Comparison of ENCODE assay signal across 29 cellular contexts in genomic region chrX:153635388-153635787, GRCh38. TPM values are rescaled to one million over a fixed set of nuclear protein-coding genes. Genes with fewer than 3 reads are reported as not detected.
"Had no signal": no experiment of that assay in that cellular context is flagged by ENCODE, and none has a peak within 500 bp of the region (broad histone marks: within the 10 kb centered on the region; RNA-seq: fewer than 3 reads in every experiment).

No MANE protein-coding gene starts in this region.

- ATAC-seq: activated CD8-positive, alpha-beta T cell treated with anti-CD3 and anti-CD28 coated beads, Interleukin-2, amount 10 ng/mL, durations not matched to agents 7 days and 5 days; activated T-cell treated with anti-CD3 and anti-CD28 coated beads, Interleukin-2, amount 50 U/mL, for 4 hours; activated T-helper 17 cell treated with anti-CD3 and anti-CD28 coated beads, Interleukin-2, amount 50 U/mL, for 72 hours; Panc1; Right ventricle myocardium inferior; T-helper 17 cell had no signal

- H3K36me3 ChIP-seq: SJCRH30 had no signal

- H3K9me3 Mint-ChIP-seq: activated naive CD4-positive, alpha-beta T cell treated with anti-CD3 and anti-CD28 coated beads for 36 hours; activated T-helper 17 cell treated with anti-CD3 and anti-CD28 coated beads, Interleukin-2, amount 50 U/mL, for 72 hours had no signal

- H3K4me1 ChIP-seq: SJCRH30 had no signal

- H3K27me3 ChIP-seq: SJCRH30 had no signal

- H3K4me1 Mint-ChIP-seq: activated T-helper 17 cell treated with anti-CD3 and anti-CD28 coated beads, Interleukin-2, amount 50 U/mL, for 72 hours; T-helper 17 cell; WTC11 had no signal

- H3K27ac Mint-ChIP-seq: activated CD8-positive, alpha-beta T cell treated with anti-CD3 and anti-CD28 coated beads, Interleukin-2, amount 10 ng/mL, durations not matched to agents 7 days and 5 days; activated naive CD4-positive, alpha-beta T cell treated with anti-CD3 and anti-CD28 coated beads for 36 hours; activated naive CD8-positive, alpha-beta T cell; activated T-helper 17 cell treated with anti-CD3 and anti-CD28 coated beads, Interleukin-2, amount 50 U/mL, for 72 hours; T-helper 17 cell; WTC11 had no signal

- DNase-seq: activated CD4-positive, alpha-beta T cell treated with anti-CD3 and anti-CD28 coated beads for 48 hours; activated CD4-positive, alpha-beta T cell treated with anti-CD3 and anti-CD28 coated beads, Interleukin-2, amount 50 U/mL, for 4 hours; activated CD4-positive, CD25-positive, alpha-beta regulatory T cell treated with anti-CD3 and anti-CD28 coated beads, Interleukin-2, amount 50 U/mL, for 72 hours; activated CD8-positive, alpha-beta T cell treated with anti-CD3 and anti-CD28 coated beads, Interleukin-2, amount 10 ng/mL, durations not matched to agents 7 days and 5 days; activated gamma-delta T cell; activated naive CD4-positive, alpha-beta T cell treated with anti-CD3 and anti-CD28 coated beads for 36 hours; activated T-cell treated with anti-CD3 and anti-CD28 coated beads, Interleukin-2, amount 50 U/mL, for 4 hours; amygdala; cerebellar nuclear complex; Karpas-422; MM.1S; NCI-H1105; NCI-H1436; NCI-H1694 treated with DMSO at 0.1 percent for 48 hours; NCI-H2029 treated with DMSO at 0.1 percent for 48 hours; NCI-H510A treated with DMSO at 0.1 percent for 48 hours; NCI-H69; NK-92 treated with Interleukin-12 subunit alpha and Interleukin-12 subunit beta, amount 100 ng/mL, for 24 hours; OCI-M1; RPMI8226; SJCRH30; T-helper 17 cell; T-helper 9 cell had no signal

- H3K36me3 Mint-ChIP-seq: activated naive CD8-positive, alpha-beta T cell; WTC11 had no signal

- H3K4me3 ChIP-seq: SJCRH30 had no signal

- H3K9me3 ChIP-seq: SJCRH30 had no signal

- H3K4me3 Mint-ChIP-seq: activated CD8-positive, alpha-beta T cell treated with anti-CD3 and anti-CD28 coated beads, Interleukin-2, amount 10 ng/mL, durations not matched to agents 7 days and 5 days; activated naive CD4-positive, alpha-beta T cell treated with anti-CD3 and anti-CD28 coated beads for 36 hours; activated naive CD8-positive, alpha-beta T cell; activated T-cell treated with anti-CD3 and anti-CD28 coated beads, Interleukin-2, amount 50 U/mL, for 4 hours; activated T-helper 17 cell treated with anti-CD3 and anti-CD28 coated beads, Interleukin-2, amount 50 U/mL, for 72 hours; T-helper 17 cell; WTC11 had no signal

- H3K27ac ChIP-seq: SJCRH30 had no signal

RNA-seq across cellular contexts. Expression of gene DUSP9, which starts 11.6 kb away (rescaled TPM):
- total RNA-seq: activated CD8-positive, alpha-beta T cell treated with anti-CD3 and anti-CD28 coated beads, Interleukin-2, amount 10 ng/mL, durations not matched to agents 7 days and 5 days; cardiac septum; T-helper 17 cell had no signal

RNA-seq across cellular contexts. Expression of gene PNCK, which starts 38.2 kb away (rescaled TPM):
- total RNA-seq: SJCRH30 had no signal
